In the genomic region with DNA sequence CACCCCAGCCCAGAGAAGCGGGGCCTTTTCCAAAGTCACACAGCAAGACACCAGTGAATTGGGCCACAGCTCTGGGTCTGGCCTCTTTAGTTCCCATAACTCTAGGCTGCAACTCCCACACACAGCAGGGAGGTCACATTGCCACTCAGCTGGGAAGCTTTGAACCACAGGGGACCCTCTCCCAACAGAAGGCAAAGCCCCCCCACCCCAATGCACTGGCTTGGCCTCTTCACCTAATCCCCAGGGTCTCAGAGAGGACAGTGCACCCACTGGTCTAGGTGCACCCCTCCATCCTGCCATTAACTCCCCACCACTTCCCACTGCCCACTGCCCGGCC, we compare ENCODE assay signal across 8 cellular contexts.
DNase-seq lines count a peak whose midpoint lies in the region; FAIRE-seq and TF ChIP-seq lines count a peak whose summit lies in the region.

No MANE protein-coding gene starts in this region.

- intact Hi-C loops in A673 (cut with micrococcal nuclease; ENCODE audit: unreplicated experiment) (loop anchor here (5.0 to 10.0 kb wide), 3 partner anchors 148 to 190 kb away; partner anchors contain the start of gene IER5L), endothelial cell of umbilical vein (cut with micrococcal nuclease) (loop anchor here (1.0 to 10.0 kb wide), 4 partner anchors 78 to 218 kb away; no protein-coding TSS in a partner anchor)

- FAIRE-seq in endothelial cell of umbilical vein (lab: Jason Lieb, UNC): no peak

- no peaks in the 10 kb centered on the region for H3K79me2 ChIP-seq in endothelial cell of umbilical vein (ENCODE audit: control insufficient read depth, insufficient read depth, low read length)
- no peaks in the 10 kb centered on the region for H3K79me2 ChIP-seq in neural progenitor cell (ENCODE audit: low read depth)

- no peak for TF ChIP-seq CTCF in A673 (conservative IDR thresholded peaks at IDR 0.05; ENCODE audit: low read depth, low read length)
- no peak for TF ChIP-seq CTCF in NB4 (IDR thresholded peaks at IDR 0.05; ENCODE audit: low read depth, low read length)
- TF ChIP-seq CTCF in endothelial cell of umbilical vein (IDR thresholded peaks at IDR 0.05; ENCODE audit: extremely low read depth in 1 of 2, insufficient read depth in 1 of 2, low read depth in 1 of 2, low read length in 2 of 2): no peak
- no peak for TF ChIP-seq CTCF in neural progenitor cell (IDR thresholded peaks at IDR 0.05)

- peak overlapping the region; percentile 0 for H3K4me2 ChIP-seq in endothelial cell of umbilical vein (ENCODE audit: insufficient read depth, low read length)
- H3K4me2 ChIP-seq in neural progenitor cell: peak overlapping the region; percentile 67

- H3K9me3 Mint-ChIP-seq in neural progenitor cell: peaks cover 8% of the 10 kb centered on the region

- peaks cover 50% of the 10 kb centered on the region for H3F3A ChIP-seq in neural progenitor cell (ENCODE audit: low read depth)

- POLR2A ChIA-PET in A673 (lab: Charles Lee; ENCODE audit: low non-redundant PET) (interaction anchor here (0.6 kb wide), 1 partner anchor 14 kb away, joined by 3 read pairs; no protein-coding TSS in a partner anchor), endothelial cell of umbilical vein (lab: Charles Lee) (interaction anchor here (1.2 kb wide), 1 partner anchor 157 kb away, joined by 5 read pairs; the partner anchor contains the start of gene IER5L)

- H3K4me3 ChIP-seq in A673 (ENCODE audit: low read depth, low read length, poor library complexity, severe bottlenecking) (peak overlapping the region; percentile 10), NB4 (ENCODE audit: low read depth, low read length) (peak overlapping the region; percentile 3), endothelial cell of umbilical vein (replicated peaks in 1 of 3; ENCODE audit: insufficient read depth in 1 of 3, low read depth in 1 of 3, low read length in 3 of 3) (no peak overlapping the region), neural progenitor cell (no peak overlapping the region)

- H3K4me1 ChIP-seq in A673 (ENCODE audit: insufficient read depth, low read length, poor library complexity, severe bottlenecking): peaks cover 44% of the 10 kb centered on the region
- peaks cover 19% of the 10 kb centered on the region for H3K4me1 ChIP-seq in endothelial cell of umbilical vein (ENCODE audit: control insufficient read depth, extremely low read depth, insufficient read depth, low read length)
- H3K4me1 ChIP-seq in neural progenitor cell: peaks cover 18% of the 10 kb centered on the region

- H2AFZ ChIP-seq in endothelial cell of umbilical vein (ENCODE audit: low read depth, low read length) (peak overlapping the region; percentile 90), neural progenitor cell (replicated peaks) (no peak overlapping the region)

- H4K20me1 ChIP-seq in endothelial cell of umbilical vein (replicated peaks; ENCODE audit: control insufficient read depth, extremely low read depth, insufficient read depth, low read length) (no peaks in the 10 kb centered on the region), neural progenitor cell (ENCODE audit: low read depth) (no peaks in the 10 kb centered on the region)

- no peaks in the 10 kb centered on the region for H3K27me3 ChIP-seq in A673 (replicated peaks; ENCODE audit: insufficient read depth, low read depth, low read length, poor library complexity)
- H3K27me3 ChIP-seq in endothelial cell of umbilical vein (ENCODE audit: control insufficient read depth in 2 of 2, insufficient read depth in 2 of 2, low read length in 2 of 2): no peaks in the 10 kb centered on the region
- no peaks in the 10 kb centered on the region for H3K27me3 ChIP-seq in neural progenitor cell

- H3K4me3 Mint-ChIP-seq in neural progenitor cell: peak overlapping the region; percentile 77

- TF ChIP-seq POLR2A in NB4 (IDR thresholded peaks at IDR 0.05; ENCODE audit: extremely low read depth, insufficient read length): no peak
- no peak for TF ChIP-seq POLR2A in endothelial cell of umbilical vein (IDR thresholded peaks at IDR 0.05; ENCODE audit: low read depth, low read length)

- H3K27ac ChIP-seq in A673 (ENCODE audit: low read depth, low read length, poor library complexity, severe bottlenecking): peak overlapping the region; percentile 85
- H3K27ac ChIP-seq in endothelial cell of umbilical vein (ENCODE audit: insufficient read depth, low read depth, low read length): peak overlapping the region; percentile 20
- peak overlapping the region; percentile 49 for H3K27ac ChIP-seq in neural progenitor cell

- DNase-seq in A673 (ENCODE audit: low spot score) (no peak), NB4 (ENCODE audit: low read depth) (no peak), endothelial cell of umbilical vein (ENCODE audit: low read depth, low spot score) (no peak), neural progenitor cell (ENCODE audit: low spot score) (no peak), amygdala (lab: John Stamatoyannopoulos, UW) (no peak), NK-92 (lab: John Stamatoyannopoulos, UW; ENCODE audit: unreplicated experiment) (no peak), SK-N-DZ (ENCODE audit: low spot score) (no peak)
- DNase-seq in stimulated activated CD4-positive, alpha-beta T cell treated with anti-CD3 and anti-CD28 coated beads, Interleukin-2, amount 100 ng/mL, for 24 hours: no peak

- peaks cover 8% of the 10 kb centered on the region for H3K27me3 Mint-ChIP-seq in neural progenitor cell (ENCODE audit: insufficient read depth, low read depth)

- H3K9me3 ChIP-seq in A673 (ENCODE audit: low read depth, low read length, poor library complexity, severe bottlenecking): no peaks in the 10 kb centered on the region
- no peaks in the 10 kb centered on the region for H3K9me3 ChIP-seq in endothelial cell of umbilical vein (replicated peaks; ENCODE audit: control insufficient read depth, insufficient read depth, low read length)
- H3K9me3 ChIP-seq in neural progenitor cell (ENCODE audit: low read depth): no peaks in the 10 kb centered on the region

- CTCF ChIA-PET in A673 (lab: Charles Lee) (no interaction called here), endothelial cell of umbilical vein (lab: Charles Lee) (interaction anchor here (1.0 to 1.7 kb wide), 4 partner anchors 8 to 196 kb away, joined by 3 to 6 read pairs (median 4); no protein-coding TSS in a partner anchor)

- dilution Hi-C loops in endothelial cell of umbilical vein (cut with MboI; ENCODE audit: extremely low pct_ligation_motif_present, low sequenced_read_pairs): no loop called here

- peak overlapping the region; percentile 98 for H3K27ac Mint-ChIP-seq in neural progenitor cell

- H3K9ac ChIP-seq in endothelial cell of umbilical vein (replicated peaks; ENCODE audit: extremely low read depth, insufficient read depth, low read length) (peak overlapping the region; percentile 6), neural progenitor cell (no peak overlapping the region)

- H3K36me3 ChIP-seq in A673 (ENCODE audit: insufficient read depth, low read length, poor library complexity, severe bottlenecking): no peaks in the 10 kb centered on the region
- no peaks in the 10 kb centered on the region for H3K36me3 ChIP-seq in endothelial cell of umbilical vein (ENCODE audit: control insufficient read depth in 2 of 2, extremely low read depth in 1 of 2, insufficient read depth in 2 of 2, low read length in 2 of 2)
- no peaks in the 10 kb centered on the region for H3K36me3 ChIP-seq in neural progenitor cell

- H3K9me1 ChIP-seq in endothelial cell of umbilical vein (replicated peaks; ENCODE audit: control insufficient read depth, extremely low read depth, insufficient read depth, low read length): no peaks in the 10 kb centered on the region

- no peaks in the 10 kb centered on the region for H3K36me3 Mint-ChIP-seq in neural progenitor cell

- BruUV-seq in A673 (replicated peaks; lab: Mats Ljungman, UMichigan): no TSS peak
- no TSS peak for BruUV-seq in endothelial cell of umbilical vein (replicated peaks; lab: Mats Ljungman, UMichigan)

- peaks cover 45% of the 10 kb centered on the region for H3K4me1 Mint-ChIP-seq in neural progenitor cell

TF ChIP-seq in endothelial cell of umbilical vein, 7 proteins besides CTCF, POLR2A, EP300 and RAD21:
- no peak for TF ChIP-seq GATA2 (IDR thresholded peaks at IDR 0.05; ENCODE audit: insufficient read depth, insufficient read length, low read depth, low read length)
- no peak for TF ChIP-seq POLR2AphosphoS5 (IDR thresholded peaks at IDR 0.05; ENCODE audit: insufficient read depth, low read depth, low read length)
- TF ChIP-seq FOS (IDR thresholded peaks at IDR 0.05; ENCODE audit: borderline replicate concordance, insufficient read depth, low read length): no peak
- TF ChIP-seq JUN (IDR thresholded peaks at IDR 0.05; ENCODE audit: borderline replicate concordance, insufficient read depth, insufficient read length, low read depth): no peak
- no peak for TF ChIP-seq MYC (IDR thresholded peaks at IDR 0.05; ENCODE audit: low read depth, low read length)
- no peak for TF ChIP-seq MAX (IDR thresholded peaks at IDR 0.05; ENCODE audit: insufficient read depth, insufficient read length)
- no peak for TF ChIP-seq EZH2 (IDR thresholded peaks at IDR 0.05; ENCODE audit: borderline replicate concordance, low read depth, low read length, severe bottlenecking)

Comparison
In these comparisons a context has a peak if more than half of its experiments do, and no peak if none do; other contexts are left out.
1. H3K27ac ChIP-seq: peak in every context shown above with its lines; median percentile 85 in A673; 49 in neural progenitor cell; 20 in endothelial cell of umbilical vein.
2. H3K4me3 ChIP-seq: peak in A673 (single experiment) and NB4 (single experiment); none in endothelial cell of umbilical vein (0 of 3) and neural progenitor cell (single experiment).